ENCODE assay signal across 15 cellular contexts in genomic region chr2:16398487-16399043, GRCh38.
DNase-seq lines count a peak whose midpoint lies in the region; ATAC-seq, FAIRE-seq and TF ChIP-seq lines count a peak whose summit lies in the region.
"Had no signal": no experiment of that assay in that cellular context is flagged by ENCODE, and none has a peak within 500 bp of the region (broad histone marks: within the 10 kb centered on the region; RNA-seq: fewer than 3 reads in every experiment).

No MANE protein-coding gene starts in this region.

- H3K27ac ChIP-seq in A549 (no peak overlapping the region), IMR-90 (ENCODE audit: insufficient read depth, low read length) (no peak overlapping the region), substantia nigra (ENCODE audit: low read depth, low read length, poor library complexity, severe bottlenecking) (no peak overlapping the region)

- CTCF ChIA-PET in A549 (lab: Yijun Ruan, JAX) = no interaction called here
- CTCF ChIA-PET in IMR-90 (lab: Yijun Ruan, JAX) = no interaction called here

- no peak overlapping the region for H2AFZ ChIP-seq in IMR-90 (replicated peaks; ENCODE audit: low read length, poor library complexity)
- H2AFZ ChIP-seq: GM23338 had no signal

- POLR2A ChIA-PET in A549 (lab: Yijun Ruan, JAX) = no interaction called here
- POLR2A ChIA-PET in IMR-90 (lab: Charles Lee; ENCODE audit: unreplicated experiment) = no interaction called here

- dilution Hi-C loops in IMR-90 (cut with HindIII; ENCODE audit: low sequenced_read_pairs, unreplicated experiment) = no loop called here

- intact Hi-C loops in IMR-90 (cut with micrococcal nuclease) (no loop called here), sciatic nerve (cut with DNase I) (no loop called here)

- no peak overlapping the region for H3K56ac ChIP-seq in IMR-90 (ENCODE audit: extremely low read depth, insufficient read depth, low read length)

- H3K4me3 ChIP-seq in A549 = no peak overlapping the region
- no peak overlapping the region for H3K4me3 ChIP-seq in IMR-90 (ENCODE audit: insufficient read depth, low read depth, low read length)
- H3K4me3 ChIP-seq: GM23338 had no signal

- H3K9me1 ChIP-seq in IMR-90 (ENCODE audit: insufficient read depth, low read length) = no peaks in the 10 kb centered on the region

- no peak overlapping the region for H3K23ac ChIP-seq in IMR-90 (ENCODE audit: low read depth, low read length)

- no peak for TF ChIP-seq RAD21 in A549 (conservative IDR thresholded peaks at IDR 0.05 in 1 of 2, IDR thresholded peaks at IDR 0.05 in 1 of 2)
- TF ChIP-seq RAD21 in IMR-90 (IDR thresholded peaks at IDR 0.05; ENCODE audit: low read length) = no peak

- H3K4me2 ChIP-seq in A549 (no peak overlapping the region), IMR-90 (ENCODE audit: low read depth, low read length) (no peak overlapping the region)
- H3K4me2 ChIP-seq: GM23338 had no signal

- H3K36me3 ChIP-seq in IMR-90 (ENCODE audit: control insufficient read depth, insufficient read depth, low read length) = no peaks in the 10 kb centered on the region

- DNase-seq in A549 (ENCODE audit: low read depth in 1 of 2, low spot score in 1 of 2) (no peak), IMR-90 (no peak), sciatic nerve (ENCODE audit: low spot score) (no peak), DMS 273 treated with DMSO at 0.1 percent for 48 hours (lab: John Stamatoyannopoulos, UW) (no peak), substantia nigra (lab: John Stamatoyannopoulos, UW) (no peak)
- DNase-seq in activated T-cell treated with anti-CD3 and anti-CD28 coated beads, Interleukin-2, amount 50 U/mL, for 24 hours = no peak
- DNase-seq: 8988T; C1 segment of cervical spinal cord; CD4-positive, CD25-positive, alpha-beta regulatory T cell; DMS79 treated with DMSO at 0.1 percent for 48 hours; GF-D8; H9 had no signal

- no TSS peak for BruUV-seq in IMR-90 (replicated peaks; lab: Mats Ljungman, UMichigan)

- no peak for TF ChIP-seq EP300 in A549 (IDR thresholded peaks at IDR 0.05)

- H3K9me3 Mint-ChIP-seq in nephron = no peaks in the 10 kb centered on the region
- H3K9me3 Mint-ChIP-seq in activated T-cell treated with anti-CD3 and anti-CD28 coated beads, Interleukin-2, amount 50 U/mL, for 24 hours = no peaks in the 10 kb centered on the region
- H3K9me3 Mint-ChIP-seq: CD4-positive, CD25-positive, alpha-beta regulatory T cell; GM23338; H9 had no signal

- in situ Hi-C loops in IMR-90 (cut with MboI; ENCODE audit: low sequenced_read_pairs) = no loop called here

- H3K4me1 ChIP-seq in A549 (no peaks in the 10 kb centered on the region), IMR-90 (ENCODE audit: control insufficient read depth, insufficient read depth, low read length) (no peaks in the 10 kb centered on the region)

- H3K4ac ChIP-seq in IMR-90 (ENCODE audit: low read depth, low read length) = no peak overlapping the region

- H3K27ac Mint-ChIP-seq in nephron = peak overlapping the region in 2 of 3 experiments; percentile 41 to 45
- H3K27ac Mint-ChIP-seq in activated T-cell treated with anti-CD3 and anti-CD28 coated beads, Interleukin-2, amount 50 U/mL, for 24 hours = no peak overlapping the region
- H3K27ac Mint-ChIP-seq: B cell; CD4-positive, CD25-positive, alpha-beta regulatory T cell; GM23338; H9 had no signal

- no peaks in the 10 kb centered on the region for H4K20me1 ChIP-seq in IMR-90 (ENCODE audit: insufficient read depth, low read length)

- H2AK9ac ChIP-seq in IMR-90 (replicated peaks; ENCODE audit: low read depth, low read length, poor library complexity) = no peak overlapping the region

- H3K4me3 Mint-ChIP-seq in nephron = no peak overlapping the region
- no peak overlapping the region for H3K4me3 Mint-ChIP-seq in activated T-cell treated with anti-CD3 and anti-CD28 coated beads, Interleukin-2, amount 50 U/mL, for 24 hours
- H3K4me3 Mint-ChIP-seq: B cell; CD4-positive, CD25-positive, alpha-beta regulatory T cell; GM23338; H9 had no signal

- TF ChIP-seq POLR2A in A549 (IDR thresholded peaks at IDR 0.05; ENCODE audit: low read length) = no peak
- no peak for TF ChIP-seq POLR2A in IMR-90 (IDR thresholded peaks at IDR 0.05; ENCODE audit: low read depth, low read length)

- no peaks in the 10 kb centered on the region for H3K79me1 ChIP-seq in IMR-90 (ENCODE audit: low read depth in 1 of 2, low read length in 2 of 2)

- no peaks in the 10 kb centered on the region for H3K36me3 Mint-ChIP-seq in nephron (ENCODE audit: low read depth)
- H3K36me3 Mint-ChIP-seq in activated T-cell treated with anti-CD3 and anti-CD28 coated beads, Interleukin-2, amount 50 U/mL, for 24 hours (ENCODE audit: low read depth) = no peaks in the 10 kb centered on the region
- H3K36me3 Mint-ChIP-seq: CD4-positive, CD25-positive, alpha-beta regulatory T cell had no signal

- no peak overlapping the region for H2BK20ac ChIP-seq in IMR-90 (ENCODE audit: low read depth, low read length)

- no peaks in the 10 kb centered on the region for H3K27me3 ChIP-seq in IMR-90 (ENCODE audit: control insufficient read depth, insufficient read depth, low read length)

- no peak for TF ChIP-seq CTCF in A549 (IDR thresholded peaks at IDR 0.05)
- no peak for TF ChIP-seq CTCF in IMR-90 (conservative IDR thresholded peaks at IDR 0.05; ENCODE audit: low read depth, low read length)
- no peak for TF ChIP-seq CTCF in nephron (IDR thresholded peaks at IDR 0.05; ENCODE audit: unreplicated experiment in 3 of 3)

- no peak overlapping the region for H3K9ac ChIP-seq in IMR-90 (ENCODE audit: low read depth, low read length)

- H2BK5ac ChIP-seq in IMR-90 (ENCODE audit: low read depth, low read length, poor library complexity, severe bottlenecking) = no peak overlapping the region

- H3K14ac ChIP-seq in IMR-90 (replicated peaks; ENCODE audit: low read depth, low read length) = no peak overlapping the region

- WGBS in A549 (ENCODE audit: missing lambda C conversion rate) = 26% methylated on average over 2 of the region's 2 CpGs
- WGBS in IMR-90 (ENCODE audit: extremely low coverage in 2 of 2, insufficient read length in 1 of 2), 2 experiments = no CpG with 5 or more reads among the region's 2 CpGs

- ATAC-seq in A549 (no peak), IMR-90 (ENCODE audit: low read depth) (no peak), sciatic nerve (peak; percentile 75)
- ATAC-seq: GM23338 had no signal

- no peak overlapping the region for H2AK5ac ChIP-seq in IMR-90 (ENCODE audit: low read depth, low read length)

- no peak for FAIRE-seq in A549 (lab: Jason Lieb, UNC)

- no peak overlapping the region for H4K8ac ChIP-seq in IMR-90 (ENCODE audit: low read depth in 2 of 2, low read length in 2 of 2)

- H3K18ac ChIP-seq in IMR-90 (ENCODE audit: low read depth, low read length) = no peak overlapping the region

- no peak overlapping the region for H4K5ac ChIP-seq in IMR-90 (ENCODE audit: low read depth, low read length)

- H4K91ac ChIP-seq in IMR-90 (ENCODE audit: insufficient read depth, low read depth, low read length) = no peak overlapping the region

- no peaks in the 10 kb centered on the region for H3K9me3 ChIP-seq in A549
- H3K9me3 ChIP-seq in IMR-90 (ENCODE audit: control insufficient read depth, insufficient read depth, low read length) = peaks cover 32% of the 10 kb centered on the region

- H2BK120ac ChIP-seq in IMR-90 (ENCODE audit: low read depth, low read length) = no peak overlapping the region

- H3K4me1 Mint-ChIP-seq in nephron = no peaks in the 10 kb centered on the region
- H3K4me1 Mint-ChIP-seq in activated T-cell treated with anti-CD3 and anti-CD28 coated beads, Interleukin-2, amount 50 U/mL, for 24 hours (ENCODE audit: low read depth) = no peaks in the 10 kb centered on the region
- H3K4me1 Mint-ChIP-seq: B cell; CD4-positive, CD25-positive, alpha-beta regulatory T cell; GM23338; H9 had no signal

- no peak overlapping the region for H2BK15ac ChIP-seq in IMR-90 (ENCODE audit: low read depth, low read length)

- no peaks in the 10 kb centered on the region for H3K27me3 Mint-ChIP-seq in nephron (ENCODE audit: low read depth)
- no peaks in the 10 kb centered on the region for H3K27me3 Mint-ChIP-seq in activated T-cell treated with anti-CD3 and anti-CD28 coated beads, Interleukin-2, amount 50 U/mL, for 24 hours
- H3K27me3 Mint-ChIP-seq: B cell; CD4-positive, CD25-positive, alpha-beta regulatory T cell had no signal

TF ChIP-seq in A549, 52 proteins besides CTCF, POLR2A, EP300 and RAD21:
- TF ChIP-seq, protein P1, sequence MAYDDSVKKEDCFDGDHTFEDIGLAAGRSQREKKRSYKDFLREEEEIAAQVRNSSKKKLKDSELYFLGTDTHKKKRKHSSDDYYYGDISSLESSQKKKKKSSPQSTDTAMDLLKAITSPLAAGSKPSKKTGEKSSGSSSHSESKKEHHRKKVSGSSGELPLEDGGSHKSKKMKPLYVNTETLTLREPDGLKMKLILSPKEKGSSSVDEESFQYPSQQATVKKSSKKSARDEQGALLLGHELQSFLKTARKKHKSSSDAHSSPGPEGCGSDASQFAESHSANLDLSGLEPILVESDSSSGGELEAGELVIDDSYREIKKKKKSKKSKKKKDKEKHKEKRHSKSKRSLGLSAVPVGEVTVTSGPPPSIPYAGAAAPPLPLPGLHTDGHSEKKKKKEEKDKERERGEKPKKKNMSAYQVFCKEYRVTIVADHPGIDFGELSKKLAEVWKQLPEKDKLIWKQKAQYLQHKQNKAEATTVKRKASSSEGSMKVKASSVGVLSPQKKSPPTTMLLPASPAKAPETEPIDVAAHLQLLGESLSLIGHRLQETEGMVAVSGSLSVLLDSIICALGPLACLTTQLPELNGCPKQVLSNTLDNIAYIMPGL (CRISPR knock-in tag; IDR thresholded peaks at IDR 0.05; ENCODE audit: borderline replicate concordance) = no peak
- TF ChIP-seq NR3C1 (IDR thresholded peaks at IDR 0.05) = no peak
- no peak for TF ChIP-seq HDAC2 (IDR thresholded peaks at IDR 0.05)
- peak; percentile 93 for TF ChIP-seq MAFK (IDR thresholded peaks at IDR 0.05; ENCODE audit: partially characterized antibody)

TF ChIP-seq in IMR-90, 13 proteins besides CTCF, POLR2A, EP300 and RAD21:
- TF ChIP-seq NFE2L2 (IDR thresholded peaks at IDR 0.05; ENCODE audit: low read depth, low read length) = no peak
- peak; percentile 87 for TF ChIP-seq MAFK (IDR thresholded peaks at IDR 0.05; ENCODE audit: low read depth, low read length)
TF ChIP-seq in IMR-90: peak in this region for 1.
